ENCODE assay signal across 8 cellular contexts in the genomic region with DNA sequence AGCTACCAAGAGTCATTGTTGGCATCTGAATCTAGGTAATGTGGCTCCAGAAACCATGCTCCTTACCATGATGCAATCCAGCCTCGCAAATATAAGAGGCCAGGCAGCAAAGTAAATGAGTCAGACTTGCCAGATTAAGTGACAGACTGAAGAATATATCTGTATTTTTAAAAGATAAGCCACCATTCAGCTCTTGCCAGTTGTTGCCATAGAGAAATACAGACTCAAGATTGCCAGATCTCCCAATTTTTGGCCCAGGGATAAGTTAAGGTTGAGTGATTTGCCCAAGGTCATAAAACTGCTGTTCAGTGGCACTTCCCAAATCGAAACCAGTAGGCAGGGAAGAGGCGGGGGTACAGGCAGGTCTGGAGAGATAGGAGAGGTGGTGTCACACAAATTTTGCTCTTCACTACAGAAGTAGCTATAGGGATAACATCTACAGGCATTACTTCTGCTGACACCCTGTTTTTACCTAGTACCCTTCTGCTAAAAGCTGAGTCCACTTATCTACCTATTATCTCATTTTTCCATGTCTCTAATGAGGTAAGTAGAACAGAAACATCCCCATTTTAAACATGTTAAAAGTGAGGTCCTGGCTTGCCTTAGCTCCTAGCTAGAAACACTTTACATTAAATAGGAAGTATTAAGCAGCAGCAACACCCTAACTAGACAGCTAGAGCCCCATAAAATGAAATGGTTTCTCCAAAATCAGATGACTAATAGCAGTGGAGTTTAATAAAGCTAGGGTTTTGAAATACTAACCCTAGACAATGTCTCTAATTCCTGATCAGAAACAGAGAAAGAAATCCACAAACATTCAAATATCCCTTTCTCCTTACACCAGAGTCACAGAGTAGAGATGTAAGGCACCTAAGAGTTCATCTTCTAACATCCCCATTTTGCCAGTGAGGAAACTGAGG. TPM values are rescaled to one million over a fixed set of nuclear protein-coding genes. Genes with fewer than 3 reads are reported as not detected.
DNase-seq lines count a peak whose midpoint lies in the region; ATAC-seq and TF ChIP-seq lines count a peak whose summit lies in the region.

No MANE protein-coding gene starts in this region.

- H3K27ac ChIP-seq in right lobe of liver (no peak overlapping the region), ascending aorta (peak overlapping the region in 1 of 2 donors; percentile 19)

- no peak overlapping the region for H3K4me3 ChIP-seq in right lobe of liver
- H3K4me3 ChIP-seq in ascending aorta = no peak overlapping the region

- intact Hi-C loops in CD14-positive monocyte (cut with micrococcal nuclease) (no loop called here), right lobe of liver (cut with DNase I) (no loop called here), ascending aorta (cut with DNase I) (no loop called here)

- H3K9me3 ChIP-seq in right lobe of liver = no peaks in the 10 kb centered on the region
- no peaks in the 10 kb centered on the region for H3K9me3 ChIP-seq in ascending aorta

- TF ChIP-seq CTCF in CD14-positive monocyte (IDR thresholded peaks at IDR 0.05) (no peak), right lobe of liver (IDR thresholded peaks at IDR 0.05) (no peak), ascending aorta (IDR thresholded peaks at IDR 0.05) (no peak)

- H3K36me3 ChIP-seq in right lobe of liver (no peaks in the 10 kb centered on the region), ascending aorta (no peaks in the 10 kb centered on the region)

- no peak for TF ChIP-seq RAD21 in Ishikawa (IDR thresholded peaks at IDR 0.05; ENCODE audit: low read depth)

- H3K4me3 Mint-ChIP-seq in CD14-positive monocyte = no peak overlapping the region

- H3K36me3 Mint-ChIP-seq in CD14-positive monocyte = peaks cover 19 to 20% of the 10 kb centered on the region in 2 donors

- H3K27ac Mint-ChIP-seq in CD14-positive monocyte = peak overlapping the region in 5 of 7 donors; percentile 1 to 77 (median 54)

- H3K27me3 ChIP-seq in right lobe of liver = no peaks in the 10 kb centered on the region
- H3K27me3 ChIP-seq in ascending aorta = no peaks in the 10 kb centered on the region

- H3K4me1 ChIP-seq in right lobe of liver = peaks cover 0 to 43% (median 3%) of the 10 kb centered on the region in 4 donors
- peaks cover 0 to 45% of the 10 kb centered on the region in 2 donors for H3K4me1 ChIP-seq in ascending aorta

- H3K4me1 Mint-ChIP-seq in CD14-positive monocyte = peaks cover 40% of the 10 kb centered on the region

- peak in 3 of 4 donors; percentile 28 to 48 (median 46) for ATAC-seq in right lobe of liver
- no peak for ATAC-seq in GM18517 (IDR thresholded peaks at IDR 0.05; ENCODE audit: unreplicated experiment)

- no peak for TF ChIP-seq EP300 in Ishikawa (IDR thresholded peaks at IDR 0.05; ENCODE audit: borderline replicate concordance)

- no peak for DNase-seq in CD14-positive monocyte (ENCODE audit: low spot score)
- DNase-seq in amniotic epithelial cell (ENCODE audit: low read depth) = peak; percentile 87
- no peak for DNase-seq in right lobe of liver
- DNase-seq in 8988T = no peak
- DNase-seq in ascending aorta (ENCODE audit: low spot score in 2 of 2) = no peak
- no peak for DNase-seq in SKM-1 treated with dmso at 0.1 percent for 144 hours (lab: John Stamatoyannopoulos, UW; ENCODE audit: unreplicated experiment)

- no peak for TF ChIP-seq POLR2A in right lobe of liver (IDR thresholded peaks at IDR 0.05)

- 16% methylated on average over 3 of the region's 3 CpGs for WGBS in right lobe of liver (ENCODE audit: insufficient coverage, low coverage, low lambda C conversion rate, missing lambda C conversion rate)

- no peaks in the 10 kb centered on the region for H3K27me3 Mint-ChIP-seq in CD14-positive monocyte (ENCODE audit: low read depth in 3 of 3)

- no peaks in the 10 kb centered on the region for H3K9me3 Mint-ChIP-seq in CD14-positive monocyte

TF ChIP-seq in Ishikawa, 13 proteins besides CTCF, POLR2A, EP300 and RAD21:
- TF ChIP-seq, protein P1, sequence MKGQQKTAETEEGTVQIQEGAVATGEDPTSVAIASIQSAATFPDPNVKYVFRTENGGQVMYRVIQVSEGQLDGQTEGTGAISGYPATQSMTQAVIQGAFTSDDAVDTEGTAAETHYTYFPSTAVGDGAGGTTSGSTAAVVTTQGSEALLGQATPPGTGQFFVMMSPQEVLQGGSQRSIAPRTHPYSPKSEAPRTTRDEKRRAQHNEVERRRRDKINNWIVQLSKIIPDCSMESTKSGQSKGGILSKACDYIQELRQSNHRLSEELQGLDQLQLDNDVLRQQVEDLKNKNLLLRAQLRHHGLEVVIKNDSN (IDR thresholded peaks at IDR 0.05) = no peak
- TF ChIP-seq, protein P2, sequence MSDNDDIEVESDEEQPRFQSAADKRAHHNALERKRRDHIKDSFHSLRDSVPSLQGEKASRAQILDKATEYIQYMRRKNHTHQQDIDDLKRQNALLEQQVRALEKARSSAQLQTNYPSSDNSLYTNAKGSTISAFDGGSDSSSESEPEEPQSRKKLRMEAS (IDR thresholded peaks at IDR 0.05) = no peak
- TF ChIP-seq EGR1 (IDR thresholded peaks at IDR 0.05) (no peak), FOXM1 (IDR thresholded peaks at IDR 0.05; ENCODE audit: borderline replicate concordance, low read depth) (no peak), YY1 (IDR thresholded peaks at IDR 0.05; ENCODE audit: low read depth) (no peak), CEBPB (IDR thresholded peaks at IDR 0.05) (peak; percentile 64), CREB1 (IDR thresholded peaks at IDR 0.05; ENCODE audit: low read depth) (no peak)

RNA-seq across cellular contexts. Expression of a gene that starts 19.5 kb away (rescaled TPM):
- polyA plus RNA-seq in CD14-positive monocyte = 10 to 100 TPM; 22.2 to 30.6 TPM
- total RNA-seq in right lobe of liver (10 to 100 TPM; 21.8 to 31.4 (median 28.0) TPM), ascending aorta (67.8 TPM)

RNA-seq across cellular contexts. Expression of a gene that starts 57.8 kb away (rescaled TPM):
- polyA plus RNA-seq in CD14-positive monocyte = 1 to 10 TPM; 3.1 to 4.0 TPM
- total RNA-seq in right lobe of liver (10 to 100 TPM in 1 of 6 experiments, 1 to 10 TPM in 5; 7.4 to 10.4 (median 8.2) TPM), ascending aorta (17.2 TPM)
